In the genomic region with DNA sequence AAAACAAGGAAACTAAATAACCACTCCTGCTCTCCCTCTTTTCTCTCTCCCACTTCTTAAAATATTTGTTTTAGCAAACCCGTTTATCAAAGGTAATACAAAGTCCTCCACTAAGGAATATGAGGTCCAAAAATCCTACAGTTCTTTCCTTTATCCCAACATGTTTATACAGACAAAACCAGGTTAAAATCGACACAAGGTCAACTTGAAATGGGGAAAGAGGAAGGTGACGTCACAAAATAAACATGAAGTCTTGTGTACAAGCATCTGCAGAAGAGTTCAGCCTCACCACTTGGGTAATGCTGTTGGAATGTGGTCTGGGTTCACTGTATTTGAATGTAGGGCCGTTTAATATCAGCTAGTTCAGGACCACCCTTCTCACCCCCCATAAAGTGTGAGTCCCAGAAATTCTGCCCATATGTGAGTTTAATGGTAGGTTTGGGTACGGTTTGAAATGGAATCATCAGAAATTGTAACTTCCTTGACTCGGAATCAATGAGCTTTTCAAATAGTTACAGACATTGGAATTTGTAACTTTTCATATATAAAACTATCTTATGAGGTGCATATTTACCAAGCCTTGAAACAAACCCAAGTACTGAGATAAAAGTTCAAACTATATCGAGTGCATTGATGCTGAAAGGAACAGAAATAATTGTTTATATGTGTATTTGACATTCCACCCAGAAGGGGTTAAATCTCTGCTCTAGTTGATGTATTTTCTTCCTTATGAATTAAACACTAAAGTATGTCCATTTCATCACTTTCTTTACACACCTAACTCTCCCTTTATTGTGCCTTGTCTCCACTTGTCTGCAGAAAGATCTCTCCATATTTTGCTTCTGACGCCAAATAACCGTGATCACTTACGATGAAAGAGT, we compare ENCODE assay signal across 10 cellular contexts.
DNase-seq lines count a peak whose midpoint lies in the region; ATAC-seq and TF ChIP-seq lines count a peak whose summit lies in the region.
"Had no signal": no experiment of that assay in that cellular context is flagged by ENCODE, and none has a peak within 500 bp of the region (broad histone marks: within the 10 kb centered on the region; RNA-seq: fewer than 3 reads in every experiment).

No MANE protein-coding gene starts in this region.

- intact Hi-C loops in gastrocnemius medialis (cut with DNase I; ENCODE audit: low total_unique reads) (no loop called here), adrenal gland (cut with DNase I) (no loop called here)

- H3K9ac ChIP-seq in SK-N-MC (ENCODE audit: insufficient read length), result no peak overlapping the region

- no peak overlapping the region for H3K27ac Mint-ChIP-seq in naive thymus-derived CD8-positive, alpha-beta T cell

- H3K27ac ChIP-seq in SK-N-MC, result 0 out of 2 replicates have a peak overlapping the region, but pooled peaks have one; percentile 7
- H3K27ac ChIP-seq in gastrocnemius medialis, result peak overlapping the region in 3 of 4 donors; percentile 9 to 44 (median 31)
- peak overlapping the region in 2 of 5 donors; percentile 8 to 76 for H3K27ac ChIP-seq in adrenal gland

- no peak overlapping the region for H3K4me3 Mint-ChIP-seq in naive thymus-derived CD8-positive, alpha-beta T cell

- 69 to 74% (median 72%) methylated on average over 10 of the region's 10 CpGs for WGBS in adrenal gland, 4 donors

- peaks cover 0 to 8% (median 2%) of the 10 kb centered on the region in 3 donors for H3K36me3 Mint-ChIP-seq in naive thymus-derived CD8-positive, alpha-beta T cell

- H3K4me3 ChIP-seq in SK-N-MC (no peak overlapping the region), fibroblast of the aortic adventitia (ENCODE audit: low read depth, low read length) (no peak overlapping the region), gastrocnemius medialis (no peak overlapping the region), adrenal gland (no peak overlapping the region)

- H3K27me3 ChIP-seq in gastrocnemius medialis (no peaks in the 10 kb centered on the region), adrenal gland (no peaks in the 10 kb centered on the region)

- in situ Hi-C loops in gastrocnemius medialis (cut with MboI; ENCODE audit: low sequenced_read_pairs in 4 of 4), result no loop called here

- H3K4me1 ChIP-seq in gastrocnemius medialis (peaks cover 34 to 38% of the 10 kb centered on the region in 2 donors), adrenal gland (replicated peaks in 1 of 2) (peaks cover 23 to 38% of the 10 kb centered on the region in 2 donors)

- ATAC-seq in gastrocnemius medialis (peak in 1 of 2 donors; percentile 18), GM18519 (IDR thresholded peaks at IDR 0.05; ENCODE audit: low FRiP score, unreplicated experiment) (no peak), HG02588 (IDR thresholded peaks at IDR 0.05; ENCODE audit: unreplicated experiment) (no peak)
- ATAC-seq in naive thymus-derived CD8-positive, alpha-beta T cell, result no peak

- TF ChIP-seq POLR2A in gastrocnemius medialis (IDR thresholded peaks at IDR 0.05) (no peak), adrenal gland (IDR thresholded peaks at IDR 0.05) (no peak)

- no peaks in the 10 kb centered on the region for H3K9me3 Mint-ChIP-seq in naive thymus-derived CD8-positive, alpha-beta T cell

- TF ChIP-seq CTCF in fibroblast of the aortic adventitia (IDR thresholded peaks at IDR 0.05; ENCODE audit: insufficient read depth, low read length) (no peak), gastrocnemius medialis (IDR thresholded peaks at IDR 0.05 in 4 of 5, conservative IDR thresholded peaks at IDR 0.05 in 1 of 5) (no peak), adrenal gland (IDR thresholded peaks at IDR 0.05) (no peak)

- POLR2A ChIA-PET in naive thymus-derived CD8-positive, alpha-beta T cell (lab: Charles Lee), result interaction anchor here (0.6 kb wide), 1 partner anchor 57 kb away, joined by 3 read pairs; no protein-coding TSS in a partner anchor

- DNase-seq in H4 (ENCODE audit: low spot score) (peak; percentile 89), SK-N-MC (ENCODE audit: low read depth, low spot score) (no peak), fibroblast of the aortic adventitia (ENCODE audit: low read depth) (peak; percentile 79), gastrocnemius medialis (no peak), adrenal gland (no peak)
- DNase-seq in naive thymus-derived CD8-positive, alpha-beta T cell, result no peak
- DNase-seq: activated CD8-positive, alpha-beta memory T cell treated with anti-CD3 and anti-CD28 coated beads, Interleukin-2, amount 50 U/mL, for 4 hours; NCI-H446 treated with DMSO at 0.1 percent for 48 hours had no signal

- peaks cover 0 to 5% (median 2%) of the 10 kb centered on the region in 4 donors for H3K4me1 Mint-ChIP-seq in naive thymus-derived CD8-positive, alpha-beta T cell

- H3K36me3 ChIP-seq in SK-N-MC (ENCODE audit: insufficient read depth, low read length) (no peaks in the 10 kb centered on the region), gastrocnemius medialis (no peaks in the 10 kb centered on the region), adrenal gland (replicated peaks in 1 of 2) (no peaks in the 10 kb centered on the region)

- H3K9me3 ChIP-seq in SK-N-MC (ENCODE audit: low read depth, low read length), result no peaks in the 10 kb centered on the region
- no peaks in the 10 kb centered on the region for H3K9me3 ChIP-seq in gastrocnemius medialis
- no peaks in the 10 kb centered on the region for H3K9me3 ChIP-seq in adrenal gland (replicated peaks in 1 of 3)

- no peaks in the 10 kb centered on the region for H3K27me3 Mint-ChIP-seq in naive thymus-derived CD8-positive, alpha-beta T cell

Comparison
In these comparisons a context has a peak if more than half of its experiments do, and no peak if none do; other contexts are left out.
1. DNase-seq: peak in H4 (single experiment) and fibroblast of the aortic adventitia (single experiment); none in SK-N-MC (single experiment), gastrocnemius medialis (0 of 2), adrenal gland (0 of 7) and naive thymus-derived CD8-positive, alpha-beta T cell (0 of 10).